In the genomic region with DNA sequence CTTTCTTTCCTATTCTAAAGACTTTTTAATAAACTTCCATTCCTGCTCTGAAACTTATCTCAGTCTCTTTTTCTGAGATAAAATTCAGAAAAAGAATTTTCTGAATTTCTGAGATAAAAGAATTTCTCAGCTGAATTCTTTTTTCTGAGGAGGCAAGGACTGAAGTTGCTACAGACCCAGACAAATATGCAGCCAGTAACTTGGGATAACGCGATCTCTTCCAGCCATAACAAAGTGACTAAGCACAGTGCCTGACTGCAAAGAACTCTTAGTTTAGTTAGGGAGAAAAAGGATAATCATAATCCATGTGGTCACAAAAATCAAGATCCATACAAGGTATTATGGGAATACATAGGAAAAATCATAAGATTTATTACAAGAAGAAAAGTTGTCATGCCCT, we compare ENCODE assay signal across 13 cellular contexts.
DNase-seq lines count a peak whose midpoint lies in the region; ATAC-seq and TF ChIP-seq lines count a peak whose summit lies in the region.
"Had no signal": no experiment of that assay in that cellular context is flagged by ENCODE, and none has a peak within 500 bp of the region (broad histone marks: within the 10 kb centered on the region; RNA-seq: fewer than 3 reads in every experiment).

No MANE protein-coding gene starts in this region.

- H3K4ac ChIP-seq in neuronal stem cell (ENCODE audit: low read length), result no peak overlapping the region

- H3K14ac ChIP-seq in neuronal stem cell (ENCODE audit: low read length), result no peak overlapping the region

- H4K20me1 ChIP-seq in MM.1S (ENCODE audit: insufficient read depth, low read length), result no peaks in the 10 kb centered on the region

- peak; percentile 61 for DNase-seq in EL
- DNase-seq in adipocyte (ENCODE audit: low read depth), result peak; percentile 88
- peak; percentile 81 to 89 for DNase-seq in foreskin fibroblast
- peak; percentile 77 for DNase-seq in skeletal muscle cell (ENCODE audit: low read depth)
- DNase-seq in lower leg skin (ENCODE audit: low spot score in 2 of 2), result no peak
- DNase-seq in MM.1S, result no peak
- DNase-seq in neuronal stem cell (ENCODE audit: low spot score), result no peak
- no peak for DNase-seq in stimulated activated naive CD8-positive, alpha-beta T cell treated with anti-CD3 and anti-CD28 coated beads, Interleukin-15, Interleukin-2, amounts not matched to agents 100 U/mL and 50 U/mL, for 24 hours
- DNase-seq: activated CD4-positive, alpha-beta T cell treated with anti-CD3 and anti-CD28 coated beads, Interleukin-2, amount 10 ng/mL, durations not matched to agents 7 days and 5 days; cerebellar nuclear complex; NCI-H2171 treated with DMSO at 0.1 percent for 48 hours; stimulated activated CD4-positive, alpha-beta T cell treated with anti-CD3 and anti-CD28 coated beads, Interleukin-2, amount 100 ng/mL, for 48 hours; stimulated activated naive CD4-positive, alpha-beta T cell had no signal

- WGBS in lower leg skin, 2 donors, result 67 to 71% methylated on average over 2 of the region's 2 CpGs
- no CpG with 5 or more reads among the region's 2 CpGs for WGBS in neuronal stem cell (ENCODE audit: extremely low coverage in 2 of 2, insufficient read length in 2 of 2, insufficient replicate concordance in 1 of 2), 2 donors

- H3K9me3 ChIP-seq in adipocyte (ENCODE audit: control insufficient read depth, low read length) (no peaks in the 10 kb centered on the region), MM.1S (replicated peaks; ENCODE audit: insufficient read depth, low read length) (no peaks in the 10 kb centered on the region), neuronal stem cell (replicated peaks in 1 of 2; ENCODE audit: control insufficient read depth in 2 of 2, insufficient read depth in 1 of 2, low read depth in 1 of 2, low read length in 2 of 2) (peaks cover 0 to 2% of the 10 kb centered on the region in 2 donors)

- intact Hi-C loops in lower leg skin (cut with DNase I; ENCODE audit: low total_unique reads), result no loop called here

- H3K9me2 ChIP-seq in MM.1S (replicated peaks; ENCODE audit: insufficient read depth, low read length), result no peaks in the 10 kb centered on the region

- no peak overlapping the region for H2BK15ac ChIP-seq in neuronal stem cell (ENCODE audit: low read length)

- no peak overlapping the region for H3K23ac ChIP-seq in neuronal stem cell (ENCODE audit: low read depth, low read length, poor library complexity)

- no peaks in the 10 kb centered on the region for H3K79me1 ChIP-seq in neuronal stem cell (ENCODE audit: low read depth, low read length)

- no peak overlapping the region for H4K8ac ChIP-seq in neuronal stem cell (ENCODE audit: low read depth, low read length)

- H3K4me1 ChIP-seq in adipocyte (ENCODE audit: control insufficient read depth, insufficient read depth, low read length) (peaks cover 23% of the 10 kb centered on the region), MM.1S (ENCODE audit: low read length) (no peaks in the 10 kb centered on the region), neuronal stem cell (ENCODE audit: control insufficient read depth in 2 of 2, insufficient read depth in 1 of 2, low read depth in 1 of 2, low read length in 2 of 2) (peaks cover 8 to 36% of the 10 kb centered on the region in 2 donors)

- no peak overlapping the region for H2BK12ac ChIP-seq in neuronal stem cell (ENCODE audit: low read length)

- H2AFZ ChIP-seq in MM.1S (ENCODE audit: low read length), result no peak overlapping the region
- no peak overlapping the region for H2AFZ ChIP-seq in neuronal stem cell (ENCODE audit: low read length)

- no peaks in the 10 kb centered on the region for H3K79me2 ChIP-seq in MM.1S (ENCODE audit: low read length)

- H3K4me3 ChIP-seq in adipocyte (ENCODE audit: low read length) (peak overlapping the region; percentile 14), foreskin fibroblast (ENCODE audit: low read depth in 1 of 2, low read length in 2 of 2) (no peak overlapping the region), skeletal muscle cell (ENCODE audit: low read depth, low read length) (no peak overlapping the region), lower leg skin (ENCODE audit: low read depth, poor library complexity, severe bottlenecking) (no peak overlapping the region), MM.1S (ENCODE audit: low read length) (no peak overlapping the region), neuronal stem cell (ENCODE audit: low read length in 2 of 2) (no peak overlapping the region)

- H3K27me3 ChIP-seq in adipocyte (replicated peaks; ENCODE audit: control insufficient read depth, insufficient read depth, low read length), result no peaks in the 10 kb centered on the region
- H3K27me3 ChIP-seq in MM.1S (replicated peaks; ENCODE audit: insufficient read depth, low read length), result no peaks in the 10 kb centered on the region
- H3K27me3 ChIP-seq in neuronal stem cell (ENCODE audit: control insufficient read depth in 3 of 3, insufficient read depth in 3 of 3, low read depth in 1 of 3, low read length in 3 of 3), result no peaks in the 10 kb centered on the region

- H3K36me3 ChIP-seq in adipocyte (ENCODE audit: control insufficient read depth, insufficient read depth, low read length, severe bottlenecking) (no peaks in the 10 kb centered on the region), MM.1S (replicated peaks; ENCODE audit: insufficient read depth, low read length) (no peaks in the 10 kb centered on the region), neuronal stem cell (replicated peaks in 1 of 2; ENCODE audit: control insufficient read depth in 2 of 2, insufficient read depth in 2 of 2, low read length in 2 of 2) (no peaks in the 10 kb centered on the region)

- TF ChIP-seq POLR2A in lower leg skin (IDR thresholded peaks at IDR 0.05), result no peak

- TF ChIP-seq CTCF in foreskin fibroblast (IDR thresholded peaks at IDR 0.05; ENCODE audit: low read depth, low read length), result no peak
- no peak for TF ChIP-seq CTCF in lower leg skin (IDR thresholded peaks at IDR 0.05)
- TF ChIP-seq CTCF in MM.1S (IDR thresholded peaks at IDR 0.05; ENCODE audit: low read length), result no peak

- no peak for ATAC-seq in stimulated activated naive CD8-positive, alpha-beta T cell treated with anti-CD3 and anti-CD28 coated beads, Interleukin-15, Interleukin-2, amounts not matched to agents 100 U/mL and 50 U/mL, for 24 hours

- H2BK5ac ChIP-seq in neuronal stem cell (ENCODE audit: low read length), result no peak overlapping the region

- H3K9ac ChIP-seq in adipocyte (ENCODE audit: low read length), result peak overlapping the region; percentile 27
- H3K9ac ChIP-seq in MM.1S (ENCODE audit: low read length), result no peak overlapping the region
- H3K9ac ChIP-seq in neuronal stem cell (ENCODE audit: low read depth, low read length, poor library complexity), result no peak overlapping the region

- H3K4me2 ChIP-seq in MM.1S (ENCODE audit: low read depth, low read length) (no peak overlapping the region), neuronal stem cell (ENCODE audit: insufficient read depth, low read length, poor library complexity, severe bottlenecking) (no peak overlapping the region)

- no peak overlapping the region for H3K18ac ChIP-seq in neuronal stem cell (ENCODE audit: low read length)

- no peak overlapping the region for H2BK120ac ChIP-seq in neuronal stem cell (ENCODE audit: low read depth, low read length)

- H3F3A ChIP-seq in MM.1S (ENCODE audit: insufficient read depth, low read length), result no peaks in the 10 kb centered on the region

- H4K91ac ChIP-seq in neuronal stem cell (ENCODE audit: low read depth, low read length, poor library complexity), result no peak overlapping the region

- H3K27ac ChIP-seq in MM.1S (ENCODE audit: low read length) (no peak overlapping the region), neuronal stem cell (replicated peaks; ENCODE audit: low read length) (no peak overlapping the region)

- no peak overlapping the region for H2AK5ac ChIP-seq in neuronal stem cell (ENCODE audit: low read depth, low read length)

Comparison
In these comparisons a context has a peak if more than half of its experiments do, and no peak if none do; other contexts are left out.
1. DNase-seq: peak in EL (single experiment), adipocyte (single experiment), foreskin fibroblast (2 of 2) and skeletal muscle cell (single experiment); none in lower leg skin (0 of 2), MM.1S (single experiment), neuronal stem cell (single experiment) and stimulated activated naive CD8-positive, alpha-beta T cell treated with anti-CD3 and anti-CD28 coated beads, Interleukin-15, Interleukin-2, amounts not matched to agents 100 U/mL and 50 U/mL, for 24 hours (single experiment).